8 cellular contexts compared by ENCODE assay signal in the genomic region with DNA sequence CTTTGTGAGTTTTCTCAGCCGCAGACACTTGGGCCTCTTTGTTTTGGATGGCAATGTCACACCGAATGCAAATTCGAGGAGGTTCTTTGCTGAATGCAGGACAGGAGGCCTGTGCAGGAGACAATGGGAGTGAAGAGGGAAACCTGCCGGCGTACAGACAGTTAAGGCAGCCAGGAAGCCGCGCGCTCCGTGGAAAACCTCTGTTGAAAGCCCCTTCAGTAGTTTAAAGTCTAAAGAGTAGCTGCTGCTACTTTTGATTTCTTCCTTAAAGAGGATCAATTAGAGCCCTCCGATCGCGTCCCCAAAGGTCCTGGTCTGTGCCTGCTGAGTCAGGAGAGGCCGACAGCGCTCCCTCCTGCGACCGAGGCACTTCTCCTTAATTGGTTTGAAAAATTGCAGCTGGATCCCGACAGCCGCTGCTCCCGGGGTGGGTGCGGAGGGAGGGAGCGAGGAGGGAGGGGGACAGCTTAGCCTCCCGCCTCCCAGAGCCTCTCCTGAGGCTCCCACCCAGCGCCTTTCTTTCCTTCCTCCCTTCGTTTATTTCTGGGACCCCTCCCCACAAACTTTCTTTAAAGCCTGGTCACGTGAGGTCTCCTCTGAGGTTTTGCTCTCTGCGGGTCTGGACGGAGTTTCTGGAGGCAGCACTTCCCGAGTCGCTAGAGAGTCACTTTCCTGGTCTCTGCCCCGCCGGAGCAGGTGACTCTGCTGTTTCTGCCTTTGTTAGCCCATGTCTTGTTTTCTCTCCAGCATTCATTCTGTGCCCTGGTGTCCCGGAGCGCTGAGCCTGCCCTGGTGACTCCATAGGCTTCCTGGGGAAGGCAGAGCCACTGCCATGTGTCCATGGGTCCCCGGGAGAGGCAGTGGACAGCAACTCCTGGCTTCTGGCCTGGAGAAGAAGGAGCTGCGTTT. TPM values are rescaled to one million over a fixed set of nuclear protein-coding genes. Genes with fewer than 3 reads are reported as not detected.
DNase-seq lines count a peak whose midpoint lies in the region; ATAC-seq and TF ChIP-seq lines count a peak whose summit lies in the region.

No MANE protein-coding gene starts in this region.

- no peak overlapping the region for H3K27ac Mint-ChIP-seq in activated T-helper 1 cell treated with anti-CD3 and anti-CD28 coated beads, Interleukin-12 subunit alpha, Interleukin-12 subunit beta, Interleukin-2, Interleukin-4 antibody, amounts not matched to agents 30 ng/mL and 10 ng/mL and 1 ng/mL, durations not matched to agents 14 hours and 24 hours and 36 hours

- H3K4me1 ChIP-seq in osteoblast (ENCODE audit: insufficient read depth, low read length): peaks cover 6% of the 10 kb centered on the region

- H3K9me3 ChIP-seq in osteoblast (ENCODE audit: low read depth, low read length): no peaks in the 10 kb centered on the region

- no peaks in the 10 kb centered on the region for H3K27me3 ChIP-seq in osteoblast (ENCODE audit: insufficient read depth, low read length)

- H3K36me3 Mint-ChIP-seq in activated T-helper 1 cell treated with anti-CD3 and anti-CD28 coated beads, Interleukin-12 subunit alpha, Interleukin-12 subunit beta, Interleukin-2, Interleukin-4 antibody, amounts not matched to agents 30 ng/mL and 10 ng/mL and 1 ng/mL, durations not matched to agents 14 hours and 24 hours and 36 hours (ENCODE audit: low read depth): peaks cover 3% of the 10 kb centered on the region

- H4K20me1 ChIP-seq in osteoblast (ENCODE audit: insufficient read depth, low read length): no peaks in the 10 kb centered on the region

- H3K4me3 ChIP-seq in osteoblast (ENCODE audit: insufficient read depth, low read length): peak overlapping the region; percentile 84

- intact Hi-C loops in activated T-helper 1 cell treated with anti-CD3 and anti-CD28 coated beads, Interleukin-12 subunit alpha, Interleukin-12 subunit beta, Interleukin-2, Interleukin-4 antibody, amounts not matched to agents 30 ng/mL and 10 ng/mL and 1 ng/mL, durations not matched to agents 14 hours and 24 hours and 36 hours (cut with micrococcal nuclease): no loop called here
- intact Hi-C loops in left cardiac atrium (cut with DNase I): no loop called here

- H3K27ac ChIP-seq in osteoblast (ENCODE audit: low read depth, low read length): peak overlapping the region; percentile 28

- no peaks in the 10 kb centered on the region for H3K36me3 ChIP-seq in osteoblast (ENCODE audit: insufficient read depth, low read length)

- H3K9me3 Mint-ChIP-seq in activated T-helper 1 cell treated with anti-CD3 and anti-CD28 coated beads, Interleukin-12 subunit alpha, Interleukin-12 subunit beta, Interleukin-2, Interleukin-4 antibody, amounts not matched to agents 30 ng/mL and 10 ng/mL and 1 ng/mL, durations not matched to agents 14 hours and 24 hours and 36 hours: no peaks in the 10 kb centered on the region

- peaks cover 7% of the 10 kb centered on the region for H3K27me3 Mint-ChIP-seq in activated T-helper 1 cell treated with anti-CD3 and anti-CD28 coated beads, Interleukin-12 subunit alpha, Interleukin-12 subunit beta, Interleukin-2, Interleukin-4 antibody, amounts not matched to agents 30 ng/mL and 10 ng/mL and 1 ng/mL, durations not matched to agents 14 hours and 24 hours and 36 hours (ENCODE audit: insufficient read depth)

- peak overlapping the region; percentile 70 for H3K4me3 Mint-ChIP-seq in activated T-helper 1 cell treated with anti-CD3 and anti-CD28 coated beads, Interleukin-12 subunit alpha, Interleukin-12 subunit beta, Interleukin-2, Interleukin-4 antibody, amounts not matched to agents 30 ng/mL and 10 ng/mL and 1 ng/mL, durations not matched to agents 14 hours and 24 hours and 36 hours

- DNase-seq in COR-L47 (lab: John Stamatoyannopoulos, UW): peak; percentile 9
- peak; percentile 57 for DNase-seq in NCI-H146 (lab: John Stamatoyannopoulos, UW)
- DNase-seq in activated T-helper 1 cell treated with anti-CD3 and anti-CD28 coated beads, Interleukin-12 subunit alpha, Interleukin-12 subunit beta, Interleukin-2, Interleukin-4 antibody, amounts not matched to agents 30 ng/mL and 10 ng/mL and 1 ng/mL, durations not matched to agents 14 hours and 24 hours and 36 hours (ENCODE audit: low spot score): no peak
- DNase-seq in left cardiac atrium: peak; percentile 45
- peak; percentile 85 for DNase-seq in osteoblast (ENCODE audit: insufficient read length, low spot score, missing footprints)
- DNase-seq in NCI-H226: no peak
- no peak for DNase-seq in activated gamma-delta T cell (lab: John Stamatoyannopoulos, UW)
- DNase-seq in SIG-M5 treated with dmso at 0.1 percent for 504 hours (lab: John Stamatoyannopoulos, UW; ENCODE audit: unreplicated experiment): no peak

- peak; percentile 81 to 87 for ATAC-seq in left cardiac atrium

- no peaks in the 10 kb centered on the region for H3K79me2 ChIP-seq in osteoblast (ENCODE audit: insufficient read depth, low read length)

- H3K4me2 ChIP-seq in osteoblast (ENCODE audit: insufficient read depth, low read length): peak overlapping the region; percentile 97

- peaks cover 6% of the 10 kb centered on the region for H3K4me1 Mint-ChIP-seq in activated T-helper 1 cell treated with anti-CD3 and anti-CD28 coated beads, Interleukin-12 subunit alpha, Interleukin-12 subunit beta, Interleukin-2, Interleukin-4 antibody, amounts not matched to agents 30 ng/mL and 10 ng/mL and 1 ng/mL, durations not matched to agents 14 hours and 24 hours and 36 hours (ENCODE audit: low read depth)

- peak; percentile 17 for TF ChIP-seq CTCF in osteoblast (IDR thresholded peaks at IDR 0.05; ENCODE audit: extremely low read depth, low read depth, low read length)

- peak overlapping the region; percentile 93 for H2AFZ ChIP-seq in osteoblast (ENCODE audit: low read length)

RNA-seq across cellular contexts. Expression of a gene that starts 22.3 kb away (rescaled TPM):
- total RNA-seq in activated T-helper 1 cell treated with anti-CD3 and anti-CD28 coated beads, Interleukin-12 subunit alpha, Interleukin-12 subunit beta, Interleukin-2, Interleukin-4 antibody, amounts not matched to agents 30 ng/mL and 10 ng/mL and 1 ng/mL, durations not matched to agents 14 hours and 24 hours and 36 hours: 15.1 and 16.4 TPM in 2 replicates
- total RNA-seq in left cardiac atrium (1 to 10 TPM; 3.7 to 4.9 TPM), osteoblast (8.0 and 8.3 TPM in 2 replicates)

RNA-seq across cellular contexts. Expression of a gene that starts 59.0 kb away (rescaled TPM):
- not detected in 2 replicates for total RNA-seq in activated T-helper 1 cell treated with anti-CD3 and anti-CD28 coated beads, Interleukin-12 subunit alpha, Interleukin-12 subunit beta, Interleukin-2, Interleukin-4 antibody, amounts not matched to agents 30 ng/mL and 10 ng/mL and 1 ng/mL, durations not matched to agents 14 hours and 24 hours and 36 hours
- total RNA-seq in left cardiac atrium (10 to 100 TPM in 1 of 2 donors, 1 to 10 TPM in 1; 7.4 to 10.7 TPM), osteoblast (3.3 and 3.5 TPM in 2 replicates)

Comparison
In these comparisons a context has a peak if more than half of its experiments do, and no peak if none do; other contexts are left out.
1. DNase-seq: peak in COR-L47 (single experiment), NCI-H146 (single experiment), left cardiac atrium (single experiment) and osteoblast (single experiment); none in activated T-helper 1 cell treated with anti-CD3 and anti-CD28 coated beads, Interleukin-12 subunit alpha, Interleukin-12 subunit beta, Interleukin-2, Interleukin-4 antibody, amounts not matched to agents 30 ng/mL and 10 ng/mL and 1 ng/mL, durations not matched to agents 14 hours and 24 hours and 36 hours (single experiment), NCI-H226 (single experiment), activated gamma-delta T cell (single experiment) and SIG-M5 treated with dmso at 0.1 percent for 504 hours (single experiment).